Comparison of ENCODE assay signal across 8 cellular contexts in the genomic region with DNA sequence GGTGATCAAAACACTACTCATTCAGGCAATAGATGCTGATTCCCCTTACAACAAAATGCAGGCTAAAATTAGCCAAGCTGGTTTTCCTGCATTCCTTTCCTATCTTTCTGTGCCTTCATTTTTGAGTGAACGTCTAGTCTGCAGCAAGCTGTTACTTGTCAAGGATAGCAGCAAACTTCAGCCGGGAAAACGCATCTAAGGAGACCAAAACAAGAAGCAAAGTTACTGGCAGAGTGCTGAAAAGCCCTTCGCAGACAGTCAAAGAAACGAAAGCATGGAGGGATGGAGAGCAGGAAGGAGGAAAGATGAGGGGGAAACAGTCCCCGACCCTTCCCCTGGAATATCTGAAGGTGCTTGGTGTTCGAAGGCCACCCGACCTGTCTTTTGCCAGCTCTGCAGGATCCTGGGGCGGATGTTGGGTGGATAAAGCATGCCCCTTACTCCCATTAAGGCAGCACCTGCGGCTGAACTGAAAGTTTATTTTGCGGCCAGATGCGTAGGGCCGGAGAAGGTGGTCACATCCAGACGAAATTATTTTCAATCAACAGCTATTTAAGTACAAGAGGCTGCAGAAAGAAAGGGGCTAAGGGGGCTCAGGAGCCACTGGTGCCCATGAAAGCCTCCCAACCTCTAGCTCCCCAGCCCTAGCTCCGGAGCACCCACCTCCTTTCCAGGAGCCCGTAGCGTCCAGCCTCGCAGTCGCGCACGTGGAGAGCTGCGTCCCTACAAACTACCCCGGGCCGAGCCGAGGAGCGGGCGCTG. TPM values are rescaled to one million over a fixed set of nuclear protein-coding genes. Genes with fewer than 3 reads are reported as not detected.
DNase-seq lines count a peak whose midpoint lies in the region; ATAC-seq, FAIRE-seq and TF ChIP-seq lines count a peak whose summit lies in the region.

No MANE protein-coding gene starts in this region.

- TF ChIP-seq POLR2A in endothelial cell of umbilical vein (IDR thresholded peaks at IDR 0.05; ENCODE audit: low read depth, low read length): no peak

- peaks cover 4% of the 10 kb centered on the region for H3K4me1 ChIP-seq in ACC112 (ENCODE audit: control insufficient read depth, insufficient read depth, low read length, unreplicated experiment)
- peaks cover 12% of the 10 kb centered on the region for H3K4me1 ChIP-seq in endothelial cell of umbilical vein (ENCODE audit: control insufficient read depth, extremely low read depth, insufficient read depth, low read length)

- DNase-seq in NCI-H82 treated with DMSO at 0.1 percent for 48 hours (lab: John Stamatoyannopoulos, UW; ENCODE audit: unreplicated experiment) (peak; percentile 3), endothelial cell of umbilical vein (ENCODE audit: low read depth, low spot score) (peak; percentile 28), myocyte (ENCODE audit: low read depth) (peak; percentile 35), cerebellar cortex (ENCODE audit: low spot score) (no peak)

- intact Hi-C loops in endothelial cell of umbilical vein (cut with micrococcal nuclease): no loop called here

- TF ChIP-seq CTCF in endothelial cell of umbilical vein (IDR thresholded peaks at IDR 0.05; ENCODE audit: extremely low read depth in 1 of 2, insufficient read depth in 1 of 2, low read depth in 1 of 2, low read length in 2 of 2): no peak

- dilution Hi-C loops in endothelial cell of umbilical vein (cut with MboI; ENCODE audit: extremely low pct_ligation_motif_present, low sequenced_read_pairs): no loop called here

- ATAC-seq in GM19438 (IDR thresholded peaks at IDR 0.05; ENCODE audit: low read depth, unreplicated experiment): peak; percentile 20
- no peak for ATAC-seq in HG02884 (IDR thresholded peaks at IDR 0.05; ENCODE audit: unreplicated experiment)
- no peak for ATAC-seq in HG03571 (IDR thresholded peaks at IDR 0.05; ENCODE audit: unreplicated experiment)

- H3K27me3 ChIP-seq in ACC112 (ENCODE audit: insufficient read depth, low read length) (peaks cover 2% of the 10 kb centered on the region; the same call in 1 of the 2 replicates), endothelial cell of umbilical vein (ENCODE audit: control insufficient read depth in 2 of 2, insufficient read depth in 2 of 2, low read length in 2 of 2) (peaks cover 2 to 6% of the 10 kb centered on the region in 2 experiments)

- H3K9ac ChIP-seq in endothelial cell of umbilical vein (replicated peaks; ENCODE audit: extremely low read depth, insufficient read depth, low read length): no peak overlapping the region

- no peaks in the 10 kb centered on the region for H3K9me1 ChIP-seq in endothelial cell of umbilical vein (replicated peaks; ENCODE audit: control insufficient read depth, extremely low read depth, insufficient read depth, low read length)

- no peaks in the 10 kb centered on the region for H3K9me3 ChIP-seq in endothelial cell of umbilical vein (replicated peaks; ENCODE audit: control insufficient read depth, insufficient read depth, low read length)

- H3K27ac ChIP-seq in ACC112 (ENCODE audit: low read depth, low read length): no peak overlapping the region
- H3K27ac ChIP-seq in endothelial cell of umbilical vein (ENCODE audit: insufficient read depth, low read depth, low read length): no peak overlapping the region

- CTCF ChIA-PET in endothelial cell of umbilical vein (lab: Charles Lee): interaction anchor here (1.0 to 1.1 kb wide), 3 partner anchors 14 to 19 kb away, joined by 3 to 4 read pairs (median 3); no protein-coding TSS in a partner anchor

- no peak for FAIRE-seq in endothelial cell of umbilical vein (lab: Jason Lieb, UNC)

- no TSS peak for BruUV-seq in endothelial cell of umbilical vein (replicated peaks; lab: Mats Ljungman, UMichigan)

- H3K4me3 ChIP-seq in ACC112 (ENCODE audit: low read depth, low read length): peak overlapping the region; percentile 86
- H3K4me3 ChIP-seq in endothelial cell of umbilical vein (replicated peaks in 1 of 3; ENCODE audit: insufficient read depth in 1 of 3, low read depth in 1 of 3, low read length in 3 of 3): peak overlapping the region; percentile 1 to 36 (median 34)

- H4K20me1 ChIP-seq in endothelial cell of umbilical vein (replicated peaks; ENCODE audit: control insufficient read depth, extremely low read depth, insufficient read depth, low read length): no peaks in the 10 kb centered on the region

- H2AFZ ChIP-seq in ACC112 (ENCODE audit: low read length, unreplicated experiment) (peak overlapping the region; percentile 86), endothelial cell of umbilical vein (ENCODE audit: low read depth, low read length) (peak overlapping the region; percentile 87)

- no peaks in the 10 kb centered on the region for H3K36me3 ChIP-seq in ACC112 (ENCODE audit: insufficient read depth, low read length)
- no peaks in the 10 kb centered on the region for H3K36me3 ChIP-seq in endothelial cell of umbilical vein (ENCODE audit: control insufficient read depth in 2 of 2, extremely low read depth in 1 of 2, insufficient read depth in 2 of 2, low read length in 2 of 2)

- POLR2A ChIA-PET in endothelial cell of umbilical vein (lab: Charles Lee): no interaction called here

- H3K4me2 ChIP-seq in endothelial cell of umbilical vein (ENCODE audit: insufficient read depth, low read length): peak overlapping the region; percentile 70

- H3K79me2 ChIP-seq in ACC112 (ENCODE audit: control insufficient read depth, insufficient read depth, low read length, unreplicated experiment) (no peaks in the 10 kb centered on the region), endothelial cell of umbilical vein (ENCODE audit: control insufficient read depth, insufficient read depth, low read length) (no peaks in the 10 kb centered on the region)

TF ChIP-seq in endothelial cell of umbilical vein, 7 proteins besides CTCF, POLR2A, EP300 and RAD21:
- TF ChIP-seq POLR2AphosphoS5 (IDR thresholded peaks at IDR 0.05; ENCODE audit: insufficient read depth, low read depth, low read length) (no peak), MYC (IDR thresholded peaks at IDR 0.05; ENCODE audit: low read depth, low read length) (no peak), EZH2 (IDR thresholded peaks at IDR 0.05; ENCODE audit: borderline replicate concordance, low read depth, low read length, severe bottlenecking) (no peak)
- TF ChIP-seq, protein P1, sequence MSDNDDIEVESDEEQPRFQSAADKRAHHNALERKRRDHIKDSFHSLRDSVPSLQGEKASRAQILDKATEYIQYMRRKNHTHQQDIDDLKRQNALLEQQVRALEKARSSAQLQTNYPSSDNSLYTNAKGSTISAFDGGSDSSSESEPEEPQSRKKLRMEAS (IDR thresholded peaks at IDR 0.05; ENCODE audit: insufficient read depth, insufficient read length): peak; percentile 26

RNA-seq across cellular contexts. Expression of a gene that starts 0.5 kb away (rescaled TPM):
- 0.42 and 1.5 TPM in 2 replicates for total RNA-seq in endothelial cell of umbilical vein
- 0.11 TPM in 2 replicates for polyA plus RNA-seq in endothelial cell of umbilical vein
- polyA plus RNA-seq in endothelial cell of umbilical vein (2011; cell fraction: cytosol; rRNA removed): 0.20 and 0.27 TPM in 2 replicates
- 0.14 and 0.25 TPM in 2 replicates for polyA plus RNA-seq in endothelial cell of umbilical vein (2011; cell fraction: nucleus; rRNA removed)
- 3.1 and 3.5 TPM in 2 replicates for polyA plus RNA-seq in endothelial cell of umbilical vein (2012)
- polyA minus RNA-seq in endothelial cell of umbilical vein: 0.24 and 0.34 TPM in 2 replicates
- 11.9 TPM for polyA minus RNA-seq in endothelial cell of umbilical vein (2011; cell fraction: cytosol; rRNA and poly(A)+ RNA removed)
- 0.34 TPM in 1 of 2 replicates, not detected in the other for polyA minus RNA-seq in endothelial cell of umbilical vein (2011; cell fraction: nucleus; rRNA and poly(A)+ RNA removed)
- 2.6 and 5.2 TPM in 2 replicates for total RNA-seq in myocyte
- 0.39 TPM for polyA plus RNA-seq in myocyte (2012)
